Comparison of ENCODE assay signal across 9 cellular contexts in genomic region chrX:137882960-137883359, GRCh38.
"Had no signal": no experiment of that assay in that cellular context is flagged by ENCODE, and none has a peak within 500 bp of the region (broad histone marks: within the 10 kb centered on the region; RNA-seq: fewer than 3 reads in every experiment).

No MANE protein-coding gene starts in this region.

- FAIRE-seq: H54, HTR-8/SVneo had no signal

- H3K4me3 ChIP-seq: GM23248 had no signal

- H3K27ac ChIP-seq: GM23248, KMS-11 had no signal

- H3K4me2 ChIP-seq: KMS-11 had no signal

- H2AFZ ChIP-seq: GM23248 had no signal

- DNase-seq: GM23248, GOT3, H9, HCEC 1CT, Karpas-422, KBM-7 had no signal

- H3K9ac ChIP-seq: GM23248, KMS-11 had no signal
